Comparison of ENCODE assay signal across 33 cellular contexts in genomic region chr10:75643405-75643804, GRCh38.
DNase-seq lines count a peak whose midpoint lies in the region; ATAC-seq and TF ChIP-seq lines count a peak whose summit lies in the region.
"Had no signal": no experiment of that assay in that cellular context is flagged by ENCODE, and none has a peak within 500 bp of the region (broad histone marks: within the 10 kb centered on the region; RNA-seq: fewer than 3 reads in every experiment).

No MANE protein-coding gene starts in this region.

- no peaks in the 10 kb centered on the region; the same call in 1 of the 2 replicates for H3K27me3 ChIP-seq in SK-N-SH (ENCODE audit: insufficient read depth)
- H3K27me3 ChIP-seq in mesenchymal stem cell (ENCODE audit: control insufficient read depth in 1 of 2, insufficient read depth in 1 of 2, low read length in 2 of 2) = peaks cover 0 to 21% of the 10 kb centered on the region in 2 experiments
- H3K27me3 ChIP-seq: BE2C; BLaER1; BLaER1 treated with 17β-estradiol and CSF1 and Interleukin-3, amounts not matched to agents 10 nM and 100 nM had no signal

- peak; percentile 40 for DNase-seq in SK-N-SH
- DNase-seq in SK-N-DZ (ENCODE audit: low spot score) = peak; percentile 43
- no peak for DNase-seq in mesenchymal stem cell
- no peak for DNase-seq in activated naive CD8-positive, alpha-beta T cell treated with anti-CD3 and anti-CD28 coated beads for 36 hours
- DNase-seq: 8988T; ACHN; AML-193; BE2C; C1 segment of cervical spinal cord; Caco-2; Calu3; CD4-positive, alpha-beta memory T cell; CD4-positive, alpha-beta T cell; CD4-positive, CD25-positive, alpha-beta regulatory T cell; CD8-positive, alpha-beta memory T cell; CD8-positive, alpha-beta T cell; COR-L47; DMS 273 treated with DMSO at 0.1 percent for 48 hours; DMS153; DMS53; DMS79; DMS79 treated with DMSO at 0.1 percent for 48 hours; DND-41; EL had no signal

- H3K79me1 ChIP-seq in mesenchymal stem cell (replicated peaks; ENCODE audit: low read length, poor library complexity, severe bottlenecking) = no peaks in the 10 kb centered on the region

- H3K4me3 ChIP-seq in SK-N-SH (ENCODE audit: low read depth in 2 of 2, low read length in 1 of 2) = no peak overlapping the region
- H3K4me3 ChIP-seq in mesenchymal stem cell (ENCODE audit: insufficient read depth in 1 of 2, low read depth in 1 of 2, low read length in 2 of 2) = no peak overlapping the region
- H3K4me3 ChIP-seq: A549; BLaER1; BLaER1 treated with 17β-estradiol and CSF1 and Interleukin-3, amounts not matched to agents 10 nM and 100 nM had no signal

- H3K4me1 Mint-ChIP-seq in activated naive CD8-positive, alpha-beta T cell treated with anti-CD3 and anti-CD28 coated beads for 36 hours = no peaks in the 10 kb centered on the region
- H3K4me1 Mint-ChIP-seq: B cell; CD4-positive, alpha-beta memory T cell; CD4-positive, CD25-positive, alpha-beta regulatory T cell; CD8-positive, alpha-beta memory T cell had no signal

- no peaks in the 10 kb centered on the region for H3K9me2 ChIP-seq in SK-N-SH

- no peak overlapping the region for H3K14ac ChIP-seq in mesenchymal stem cell (ENCODE audit: low read length in 2 of 2)

- H3K4me2 ChIP-seq in SK-N-SH = no peak overlapping the region
- no peak overlapping the region for H3K4me2 ChIP-seq in mesenchymal stem cell (ENCODE audit: low read length, poor library complexity, severe bottlenecking)
- H3K4me2 ChIP-seq: A549; BLaER1; BLaER1 treated with 17β-estradiol and CSF1 and Interleukin-3, amounts not matched to agents 10 nM and 100 nM had no signal

- H2AFZ ChIP-seq in SK-N-SH (ENCODE audit: low read depth) (no peak overlapping the region), mesenchymal stem cell (ENCODE audit: low read depth, low read length) (no peak overlapping the region)

- H3K9ac ChIP-seq in SK-N-SH = no peak overlapping the region
- H3K9ac ChIP-seq in mesenchymal stem cell (ENCODE audit: low read length) = no peak overlapping the region
- H3K9ac ChIP-seq: BLaER1; BLaER1 treated with 17β-estradiol and CSF1 and Interleukin-3, amounts not matched to agents 10 nM and 100 nM had no signal

- peak overlapping the region in 1 of 2 experiments; percentile 67; a peak in 1 of 4 replicates for H3K27ac ChIP-seq in SK-N-SH (ENCODE audit: low read depth in 2 of 2, low read length in 1 of 2)
- no peak overlapping the region for H3K27ac ChIP-seq in mesenchymal stem cell (ENCODE audit: low read length, poor library complexity, severe bottlenecking)
- H3K27ac ChIP-seq: 22Rv1; A549; BLaER1; BLaER1 treated with 17β-estradiol and CSF1 and Interleukin-3, amounts not matched to agents 10 nM and 100 nM; C4-2B had no signal

- no peaks in the 10 kb centered on the region for H3K9me3 Mint-ChIP-seq in activated naive CD8-positive, alpha-beta T cell treated with anti-CD3 and anti-CD28 coated beads for 36 hours
- H3K9me3 Mint-ChIP-seq: CD4-positive, alpha-beta T cell; CD8-positive, alpha-beta T cell had no signal

- CTCF ChIA-PET in SK-N-SH (lab: Yijun Ruan, JAX) = interaction anchor here (1.0 to 1.4 kb wide), 2 partner anchors 135 to 242 kb away, joined by 5 to 8 read pairs; partner anchors contain the start of gene ZNF503

- no peaks in the 10 kb centered on the region for H3K36me3 ChIP-seq in SK-N-SH (replicated peaks in 1 of 2; ENCODE audit: control insufficient read depth in 1 of 2, insufficient read depth in 2 of 2, low read length in 1 of 2)
- no peaks in the 10 kb centered on the region for H3K36me3 ChIP-seq in mesenchymal stem cell (ENCODE audit: control insufficient read depth in 1 of 2, insufficient read depth in 2 of 2, low read depth in 1 of 2, low read length in 2 of 2)
- H3K36me3 ChIP-seq: BE2C; BLaER1; BLaER1 treated with 17β-estradiol and CSF1 and Interleukin-3, amounts not matched to agents 10 nM and 100 nM had no signal

- H3K4ac ChIP-seq in mesenchymal stem cell (ENCODE audit: low read depth in 1 of 2, low read length in 2 of 2) = no peak overlapping the region

- no peaks in the 10 kb centered on the region for H3K79me2 ChIP-seq in SK-N-SH (ENCODE audit: insufficient read depth)

- no peak overlapping the region for H2BK120ac ChIP-seq in mesenchymal stem cell (ENCODE audit: low read depth, low read length)

- 94% methylated on average over 2 of the region's 2 CpGs for WGBS in SK-N-SH (ENCODE audit: low lambda C conversion rate)
- WGBS in mesenchymal stem cell = 100% methylated on average over 2 of the region's 2 CpGs

- H2BK15ac ChIP-seq in mesenchymal stem cell (ENCODE audit: low read depth, poor library complexity, severe bottlenecking) = no peak overlapping the region

- no peaks in the 10 kb centered on the region for H4K20me1 ChIP-seq in SK-N-SH (ENCODE audit: insufficient read depth)
- H4K20me1 ChIP-seq: BLaER1; BLaER1 treated with 17β-estradiol and CSF1 and Interleukin-3, amounts not matched to agents 10 nM and 100 nM had no signal

- H4K91ac ChIP-seq in mesenchymal stem cell (ENCODE audit: low read length) = no peak overlapping the region

- TF ChIP-seq CTCF in SK-N-SH (IDR thresholded peaks at IDR 0.05) = no peak

- H3K18ac ChIP-seq in mesenchymal stem cell (ENCODE audit: low read depth in 1 of 2, low read length in 2 of 2) = no peak overlapping the region

- POLR2A ChIA-PET in SK-N-SH (lab: Yijun Ruan, JAX) = interaction anchor here (0.6 to 1.7 kb wide), 3 partner anchors 15 to 379 kb away, joined by 3 to 16 read pairs (median 4); partner anchors contain the start of gene ZNF503

- H2AK5ac ChIP-seq in mesenchymal stem cell (ENCODE audit: low read length, severe bottlenecking) = no peak overlapping the region

- H4K8ac ChIP-seq in mesenchymal stem cell (ENCODE audit: low read length) = peak overlapping the region; percentile 50

- no peak overlapping the region for H3K27ac Mint-ChIP-seq in activated naive CD8-positive, alpha-beta T cell treated with anti-CD3 and anti-CD28 coated beads for 36 hours
- H3K27ac Mint-ChIP-seq: B cell; CD4-positive, alpha-beta memory T cell; CD4-positive, alpha-beta T cell; CD4-positive, CD25-positive, alpha-beta regulatory T cell; CD8-positive, alpha-beta memory T cell; CD8-positive, alpha-beta T cell had no signal

- no peak overlapping the region for H3K23ac ChIP-seq in mesenchymal stem cell (ENCODE audit: low read length in 2 of 2)

- H3K4me3 Mint-ChIP-seq in activated naive CD8-positive, alpha-beta T cell treated with anti-CD3 and anti-CD28 coated beads for 36 hours = no peak overlapping the region
- H3K4me3 Mint-ChIP-seq: B cell; CD14-positive monocyte; CD4-positive, alpha-beta memory T cell; CD4-positive, alpha-beta T cell; CD4-positive, CD25-positive, alpha-beta regulatory T cell; CD8-positive, alpha-beta memory T cell; CD8-positive, alpha-beta T cell had no signal

- H3K4me1 ChIP-seq in SK-N-SH (ENCODE audit: control insufficient read depth in 1 of 2, insufficient read depth in 2 of 2, low read depth in 1 of 2, low read length in 1 of 2) = peaks cover 5 to 20% of the 10 kb centered on the region in 2 experiments; a peak in 2 of 4 replicates
- no peaks in the 10 kb centered on the region for H3K4me1 ChIP-seq in mesenchymal stem cell (ENCODE audit: control insufficient read depth, insufficient read depth, low read depth, low read length)
- H3K4me1 ChIP-seq: A549, BLaER1, Caco-2 had no signal

- no peaks in the 10 kb centered on the region for H3K36me3 Mint-ChIP-seq in activated naive CD8-positive, alpha-beta T cell treated with anti-CD3 and anti-CD28 coated beads for 36 hours
- H3K36me3 Mint-ChIP-seq: CD4-positive, alpha-beta memory T cell; CD4-positive, CD25-positive, alpha-beta regulatory T cell; CD8-positive, alpha-beta memory T cell; CD8-positive, alpha-beta T cell had no signal

- no peak for ATAC-seq in SK-N-SH treated with all-trans-retinoic acid at 6 μM for 48 hours
- no peak for ATAC-seq in GM18909 (IDR thresholded peaks at IDR 0.05; ENCODE audit: poor library complexity, unreplicated experiment)
- ATAC-seq: A549; CD8-positive, alpha-beta T cell had no signal

- TF ChIP-seq RAD21 in SK-N-SH (IDR thresholded peaks at IDR 0.05; ENCODE audit: low read length) = peak; percentile 41

- TF ChIP-seq EP300 in SK-N-SH (IDR thresholded peaks at IDR 0.05; ENCODE audit: borderline replicate concordance in 1 of 2, low read depth in 1 of 2, low read length in 1 of 2) = peak in 1 of 2 experiments; percentile 89; a peak in 2 of 4 replicates

- H3K9me3 ChIP-seq in SK-N-SH (no peaks in the 10 kb centered on the region), mesenchymal stem cell (ENCODE audit: control insufficient read depth, low read length) (no peaks in the 10 kb centered on the region)
- H3K9me3 ChIP-seq: A549; BE2C; BLaER1; BLaER1 treated with 17β-estradiol and CSF1 and Interleukin-3, amounts not matched to agents 10 nM and 100 nM; Caco-2 had no signal

- no peak overlapping the region for H2BK5ac ChIP-seq in mesenchymal stem cell (ENCODE audit: low read depth, low read length, poor library complexity, severe bottlenecking)

- H3F3A ChIP-seq in SK-N-SH (replicated peaks; ENCODE audit: insufficient read depth) = peaks cover 4% of the 10 kb centered on the region

- H2BK12ac ChIP-seq in mesenchymal stem cell (ENCODE audit: low read length in 2 of 2) = no peak overlapping the region

- peaks cover 5% of the 10 kb centered on the region for H3K27me3 Mint-ChIP-seq in activated naive CD8-positive, alpha-beta T cell treated with anti-CD3 and anti-CD28 coated beads for 36 hours

TF ChIP-seq in SK-N-SH, 30 proteins besides CTCF, POLR2A, EP300 and RAD21 (continues in another document):
- TF ChIP-seq, protein P1, sequence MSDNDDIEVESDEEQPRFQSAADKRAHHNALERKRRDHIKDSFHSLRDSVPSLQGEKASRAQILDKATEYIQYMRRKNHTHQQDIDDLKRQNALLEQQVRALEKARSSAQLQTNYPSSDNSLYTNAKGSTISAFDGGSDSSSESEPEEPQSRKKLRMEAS (IDR thresholded peaks at IDR 0.05; ENCODE audit: low read depth) = no peak
- TF ChIP-seq FOXM1 (IDR thresholded peaks at IDR 0.05; ENCODE audit: low read depth) (no peak), SIN3A (IDR thresholded peaks at IDR 0.05; ENCODE audit: borderline replicate concordance, low read depth, low read length) (no peak), GATA2 (CRISPR knock-in tag; IDR thresholded peaks at IDR 0.05) (peak; percentile 96), EZH2phosphoT487 (IDR thresholded peaks at IDR 0.05; ENCODE audit: borderline replicate concordance, low read depth) (no peak), FOSL2 (IDR thresholded peaks at IDR 0.05; ENCODE audit: borderline replicate concordance, low read depth) (no peak)

TF ChIP-seq in SK-N-SH treated with all-trans-retinoic acid at 6 μM for 48 hours, 23 proteins besides CTCF, POLR2A, EP300 and RAD21 (continues in another document):
- TF ChIP-seq ZFP3 (CRISPR knock-in tag; IDR thresholded peaks at IDR 0.05) = no peak
- no peak for TF ChIP-seq TOX (CRISPR knock-in tag; IDR thresholded peaks at IDR 0.05; ENCODE audit: borderline replicate concordance)
- no peak for TF ChIP-seq ZFP30 (CRISPR knock-in tag; IDR thresholded peaks at IDR 0.05)

Comparison
In these comparisons a context has a peak if more than half of its experiments do, and no peak if none do; other contexts are left out.
1. DNase-seq: peak in SK-N-SH (single experiment) and SK-N-DZ (single experiment); none in mesenchymal stem cell (single experiment) and activated naive CD8-positive, alpha-beta T cell treated with anti-CD3 and anti-CD28 coated beads for 36 hours (single experiment).